33 cellular contexts compared by ENCODE assay signal in genomic region chr7:125746510-125746909, GRCh38.
DNase-seq lines count a peak whose midpoint lies in the region; ATAC-seq, FAIRE-seq and TF ChIP-seq lines count a peak whose summit lies in the region.
"Had no signal": no experiment of that assay in that cellular context is flagged by ENCODE, and none has a peak within 500 bp of the region (broad histone marks: within the 10 kb centered on the region; RNA-seq: fewer than 3 reads in every experiment).

No MANE protein-coding gene starts in this region.

- H3K27ac Mint-ChIP-seq in WTC11: no peak overlapping the region
- H3K27ac Mint-ChIP-seq: B cell; CD14-positive monocyte; CD4-positive, alpha-beta memory T cell; CD4-positive, alpha-beta T cell; CD4-positive, CD25-positive, alpha-beta regulatory T cell; CD8-positive, alpha-beta memory T cell; CD8-positive, alpha-beta T cell had no signal

- peaks cover 17% of the 10 kb centered on the region for H3K36me3 Mint-ChIP-seq in WTC11
- H3K36me3 Mint-ChIP-seq: CD14-positive monocyte; CD4-positive, alpha-beta memory T cell; CD4-positive, CD25-positive, alpha-beta regulatory T cell; CD8-positive, alpha-beta memory T cell; CD8-positive, alpha-beta T cell had no signal

- POLR2A ChIA-PET in WTC11 (lab: Charles Lee): no interaction called here
- POLR2A ChIA-PET in K562 (lab: Yijun Ruan, JAX): no interaction called here

- no peaks in the 10 kb centered on the region for H3K9me1 ChIP-seq in K562 (ENCODE audit: control insufficient read depth, insufficient read depth, low read length)

- no peaks in the 10 kb centered on the region for H3K27me3 ChIP-seq in K562 (ENCODE audit: control insufficient read depth in 2 of 2, insufficient read depth in 2 of 2, low read length in 2 of 2)
- H3K27me3 ChIP-seq: BE2C; BLaER1; BLaER1 treated with 17β-estradiol and CSF1 and Interleukin-3, amounts not matched to agents 10 nM and 100 nM had no signal

- no peak for TF ChIP-seq EP300 in K562 (IDR thresholded peaks at IDR 0.05; ENCODE audit: low read length)

- BruUV-seq in K562 (replicated peaks; lab: Mats Ljungman, UMichigan): no TSS peak

- H3K9me3 ChIP-seq in K562 (replicated peaks; ENCODE audit: control insufficient read depth, insufficient read depth, low read depth, low read length): no peaks in the 10 kb centered on the region
- H3K9me3 ChIP-seq: A549; BE2C; BLaER1; BLaER1 treated with 17β-estradiol and CSF1 and Interleukin-3, amounts not matched to agents 10 nM and 100 nM; Caco-2 had no signal

- H2AFZ ChIP-seq in K562 (ENCODE audit: low read depth, low read length): no peak overlapping the region

- H3K4me3 ChIP-seq in K562: no peak overlapping the region
- H3K4me3 ChIP-seq: A549; BLaER1; BLaER1 treated with 17β-estradiol and CSF1 and Interleukin-3, amounts not matched to agents 10 nM and 100 nM had no signal

- in situ Hi-C loops in K562 (cut with MboI): no loop called here

- no peaks in the 10 kb centered on the region for H4K20me1 ChIP-seq in K562 (replicated peaks; ENCODE audit: control insufficient read depth, insufficient read depth, low read length)
- H4K20me1 ChIP-seq: BLaER1; BLaER1 treated with 17β-estradiol and CSF1 and Interleukin-3, amounts not matched to agents 10 nM and 100 nM had no signal

- no peaks in the 10 kb centered on the region for H3K4me1 ChIP-seq in K562 (replicated peaks in 1 of 2; ENCODE audit: control insufficient read depth in 2 of 2, insufficient read depth in 2 of 2, low read length in 2 of 2)
- H3K4me1 ChIP-seq: A549; BLaER1; BLaER1 treated with 17β-estradiol and CSF1 and Interleukin-3, amounts not matched to agents 10 nM and 100 nM; Caco-2 had no signal

- no peaks in the 10 kb centered on the region for H3K27me3 Mint-ChIP-seq in WTC11 (ENCODE audit: low read depth)
- H3K27me3 Mint-ChIP-seq: B cell; CD4-positive, alpha-beta memory T cell; CD4-positive, alpha-beta T cell; CD4-positive, CD25-positive, alpha-beta regulatory T cell; CD8-positive, alpha-beta memory T cell had no signal

- intact Hi-C loops in K562 (cut with micrococcal nuclease): no loop called here

- H3K4me3 Mint-ChIP-seq in WTC11: no peak overlapping the region
- H3K4me3 Mint-ChIP-seq: B cell; CD14-positive monocyte; CD4-positive, alpha-beta memory T cell; CD4-positive, alpha-beta T cell; CD4-positive, CD25-positive, alpha-beta regulatory T cell; CD8-positive, alpha-beta memory T cell; CD8-positive, alpha-beta T cell had no signal

- H3K4me1 Mint-ChIP-seq in WTC11: peaks cover 12% of the 10 kb centered on the region
- H3K4me1 Mint-ChIP-seq: B cell; CD14-positive monocyte; CD4-positive, alpha-beta memory T cell; CD4-positive, CD25-positive, alpha-beta regulatory T cell; CD8-positive, alpha-beta memory T cell had no signal

- peaks cover 30% of the 10 kb centered on the region for H3K9me3 Mint-ChIP-seq in WTC11

- no peaks in the 10 kb centered on the region for H3K79me2 ChIP-seq in K562 (ENCODE audit: control insufficient read depth, insufficient read depth, low read length)

- 5% methylated on average over 2 of the region's 2 CpGs for WGBS in K562 (ENCODE audit: insufficient coverage, low coverage, missing lambda C conversion rate)

- H3K27ac ChIP-seq in K562 (ENCODE audit: extremely low read depth, low read depth, low read length): no peak overlapping the region
- H3K27ac ChIP-seq: 22Rv1; A549; BLaER1; BLaER1 treated with 17β-estradiol and CSF1 and Interleukin-3, amounts not matched to agents 10 nM and 100 nM; C4-2B had no signal

- DNase-seq in WTC11 (ENCODE audit: low spot score): no peak
- DNase-seq in K562 (ENCODE audit: extremely low read depth in 1 of 4, low spot score in 3 of 4): no peak
- DNase-seq in activated CD4-positive, alpha-beta T cell treated with anti-CD3 and anti-CD28 coated beads, Interleukin-2, amount 50 U/mL, for 4 hours: no peak
- DNase-seq in middle frontal gyrus (ENCODE audit: extremely low spot score, low spot score): no peak
- DNase-seq: 8988T; ACHN; AML-193; BE2C; C1 segment of cervical spinal cord; Caco-2; Calu3; CD4-positive, alpha-beta memory T cell; CD4-positive, alpha-beta T cell; CD4-positive, CD25-positive, alpha-beta regulatory T cell; CD8-positive, alpha-beta memory T cell; CD8-positive, alpha-beta T cell; COR-L47; DMS 273 treated with DMSO at 0.1 percent for 48 hours; DMS153; DMS53; DMS79; DMS79 treated with DMSO at 0.1 percent for 48 hours; DND-41; EL had no signal

- peak; percentile 27 for FAIRE-seq in A204.1 (lab: Jason Lieb, UNC)
- no peak for FAIRE-seq in K562 (lab: Jason Lieb, UNC)
- FAIRE-seq: A549 had no signal

- TF ChIP-seq POLR2A in K562 (conservative IDR thresholded peaks at IDR 0.05): no peak

- H3K4me2 ChIP-seq in K562 (ENCODE audit: insufficient read depth, low read length): no peak overlapping the region
- H3K4me2 ChIP-seq: A549; BLaER1; BLaER1 treated with 17β-estradiol and CSF1 and Interleukin-3, amounts not matched to agents 10 nM and 100 nM had no signal

- H3K9ac ChIP-seq in K562 (ENCODE audit: insufficient read depth in 1 of 2, low read depth in 2 of 2, low read length in 2 of 2): no peak overlapping the region
- H3K9ac ChIP-seq: BLaER1; BLaER1 treated with 17β-estradiol and CSF1 and Interleukin-3, amounts not matched to agents 10 nM and 100 nM had no signal

- TF ChIP-seq RAD21 in K562 (CRISPR knock-in tag; conservative IDR thresholded peaks at IDR 0.05 in 1 of 2, IDR thresholded peaks at IDR 0.05 in 1 of 2): no peak

- TF ChIP-seq CTCF in WTC11 (IDR thresholded peaks at IDR 0.05) (no peak), K562 (IDR thresholded peaks at IDR 0.05 in 2 of 3, conservative IDR thresholded peaks at IDR 0.05 in 1 of 3; ENCODE audit: insufficient read depth in 2 of 3, low read depth in 1 of 3, low read length in 3 of 3) (no peak)

- ATAC-seq in WTC11 (no peak), K562 (no peak), GM21390 (IDR thresholded peaks at IDR 0.05; ENCODE audit: unreplicated experiment) (no peak)
- ATAC-seq: A549; CD8-positive, alpha-beta T cell had no signal

- no peaks in the 10 kb centered on the region for H3K36me3 ChIP-seq in K562 (ENCODE audit: control insufficient read depth, insufficient read depth, low read length)
- H3K36me3 ChIP-seq: BE2C; BLaER1; BLaER1 treated with 17β-estradiol and CSF1 and Interleukin-3, amounts not matched to agents 10 nM and 100 nM had no signal

- CTCF ChIA-PET in WTC11 (lab: Charles Lee): no interaction called here
- CTCF ChIA-PET in K562 (lab: Yijun Ruan, JAX; ENCODE audit: low intra/inter-chr PET ratio): no interaction called here

TF ChIP-seq in WTC11, 78 proteins besides CTCF, POLR2A, EP300 and RAD21 (continues in another document):
- TF ChIP-seq, protein P1, sequence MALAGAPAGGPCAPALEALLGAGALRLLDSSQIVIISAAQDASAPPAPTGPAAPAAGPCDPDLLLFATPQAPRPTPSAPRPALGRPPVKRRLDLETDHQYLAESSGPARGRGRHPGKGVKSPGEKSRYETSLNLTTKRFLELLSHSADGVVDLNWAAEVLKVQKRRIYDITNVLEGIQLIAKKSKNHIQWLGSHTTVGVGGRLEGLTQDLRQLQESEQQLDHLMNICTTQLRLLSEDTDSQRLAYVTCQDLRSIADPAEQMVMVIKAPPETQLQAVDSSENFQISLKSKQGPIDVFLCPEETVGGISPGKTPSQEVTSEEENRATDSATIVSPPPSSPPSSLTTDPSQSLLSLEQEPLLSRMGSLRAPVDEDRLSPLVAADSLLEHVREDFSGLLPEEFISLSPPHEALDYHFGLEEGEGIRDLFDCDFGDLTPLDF (CRISPR knock-in tag; IDR thresholded peaks at IDR 0.05): no peak
- TF ChIP-seq NFATC4 (CRISPR knock-in tag; IDR thresholded peaks at IDR 0.05) (no peak), GTF2I (CRISPR knock-in tag; conservative IDR thresholded peaks at IDR 0.05) (no peak), HMGA2 (CRISPR knock-in tag; IDR thresholded peaks at IDR 0.05) (peak; percentile 96), ZBTB43 (CRISPR knock-in tag; IDR thresholded peaks at IDR 0.05) (no peak)

TF ChIP-seq in K562, 482 proteins besides CTCF, POLR2A, EP300 and RAD21:
- TF ChIP-seq E4F1 (CRISPR knock-in tag; IDR thresholded peaks at IDR 0.05; ENCODE audit: borderline replicate concordance) (no peak), DACH1 (IDR thresholded peaks at IDR 0.05; ENCODE audit: partially characterized antibody) (peak; percentile 23)
